ENCODE assay signal across 15 cellular contexts in the genomic region with DNA sequence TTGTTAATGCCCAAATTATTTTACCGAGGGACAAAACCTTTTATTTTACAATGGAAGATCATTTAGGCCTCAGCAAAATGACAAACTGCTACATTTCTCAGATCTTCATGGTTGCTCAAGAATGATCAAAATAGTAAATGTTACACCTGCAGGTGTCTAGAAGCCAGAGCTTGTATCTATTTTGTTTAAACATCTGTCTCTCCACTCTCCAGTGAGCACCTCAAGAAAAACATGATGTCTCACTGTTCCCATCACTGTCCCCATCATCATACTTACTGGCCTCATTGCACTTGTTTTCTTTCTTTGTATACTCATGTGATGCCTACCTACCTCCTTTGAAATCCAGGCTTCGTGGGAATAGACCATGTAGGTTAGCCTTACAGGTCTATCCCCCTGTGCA.
"Had no signal": no experiment of that assay in that cellular context is flagged by ENCODE, and none has a peak within 500 bp of the region (broad histone marks: within the 10 kb centered on the region; RNA-seq: fewer than 3 reads in every experiment).

No MANE protein-coding gene starts in this region.

- H3K4me3 ChIP-seq: ascending aorta, breast epithelium, prostate gland, skin epidermis, suprapubic skin had no signal

- H3K9me3 ChIP-seq: ascending aorta, breast epithelium, prostate gland, suprapubic skin had no signal

- DNase-seq: activated CD4-positive, alpha-beta T cell treated with anti-CD3 and anti-CD28 coated beads for 1 hour; activated CD4-positive, alpha-beta T cell treated with anti-CD3 and anti-CD28 coated beads, Interleukin-2, amount 50 U/mL, for 48 hours; activated naive CD4-positive, alpha-beta T cell treated with anti-CD3 and anti-CD28 coated beads, Interleukin-2, amount 10 ng/mL, durations not matched to agents 7 days and 5 days; cerebellar nuclear complex; effector memory CD4-positive, alpha-beta T cell; foreskin keratinocyte; left ventricle myocardium superior; right cardiac atrium; stimulated activated CD4-positive, alpha-beta T cell treated with anti-CD3 and anti-CD28 coated beads, Interleukin-4, amount 100 ng/mL, for 24 hours; stimulated activated naive CD8-positive, alpha-beta T cell treated with anti-CD3 and anti-CD28 coated beads, Interleukin-15, Interleukin-2, amounts not matched to agents 100 U/mL and 50 U/mL, for 24 hours had no signal

- H3K27ac ChIP-seq: ascending aorta, breast epithelium, foreskin keratinocyte, prostate gland, suprapubic skin had no signal

- ATAC-seq: foreskin keratinocyte; left ventricle myocardium superior; right cardiac atrium; stimulated activated naive CD8-positive, alpha-beta T cell treated with anti-CD3 and anti-CD28 coated beads, Interleukin-15, Interleukin-2, amounts not matched to agents 100 U/mL and 50 U/mL, for 24 hours had no signal

- H3K36me3 ChIP-seq: ascending aorta, breast epithelium, prostate gland, suprapubic skin had no signal

- H3K4me1 ChIP-seq: ascending aorta, breast epithelium, prostate gland, suprapubic skin had no signal

- H3K27me3 ChIP-seq: ascending aorta, breast epithelium, foreskin keratinocyte, suprapubic skin had no signal
